In genomic region chr15:67542462-67543347, GRCh38 we compare ENCODE assay signal across 8 cellular contexts. TPM values are rescaled to one million over a fixed set of nuclear protein-coding genes. Genes with fewer than 3 reads are reported as not detected.
DNase-seq lines count a peak whose midpoint lies in the region; ATAC-seq and TF ChIP-seq lines count a peak whose summit lies in the region.

TSS of gene MAP2K5 (plus strand) at chr15:67542703. CDS start at chr15:67543336, 633 bp downstream.

- peak within 1 kb of the TSS; percentile 18 to 84 (median 50) for H3K4me3 ChIP-seq in adrenal gland
- peak within 1 kb of the TSS; percentile 78 to 80 for H3K4me3 ChIP-seq in prostate gland
- H3K4me3 ChIP-seq in upper lobe of left lung, result peak within 1 kb of the TSS; percentile 40 to 89 (median 86)

- intact Hi-C loops in T-helper 1 cell treated with Interleukin-12 subunit alpha and Interleukin-12 subunit beta and Interleukin-4 antibody, amounts not matched to agents 30 ng/mL and 1 ng/mL, for 36 hours (cut with micrococcal nuclease), result loop anchor here (1.0 to 5.0 kb wide), 5 partner anchors 21 to 735 kb away; partner anchors contain the start of genes C15orf61, FEM1B and RNU6-1
- intact Hi-C loops in adrenal gland (cut with DNase I), result no loop called here
- intact Hi-C loops in left ventricle myocardium superior (cut with micrococcal nuclease), result no loop called here
- intact Hi-C loops in prostate gland (cut with DNase I), result loop anchor here (10.0 kb wide), 1 partner anchor 292 kb away; no protein-coding TSS in a partner anchor

- TF ChIP-seq CTCF in adrenal gland (IDR thresholded peaks at IDR 0.05) (no peak), prostate gland (IDR thresholded peaks at IDR 0.05) (peak in 1 of 4 experiments; percentile 22), upper lobe of left lung (IDR thresholded peaks at IDR 0.05) (peak in 1 of 6 experiments; percentile 9)

- H3K4me1 ChIP-seq in adrenal gland (replicated peaks in 1 of 2), result peaks cover 12 to 21% of the 10 kb centered on the region in 2 donors
- H3K4me1 ChIP-seq in prostate gland (replicated peaks), result peaks cover 4% of the 10 kb centered on the region
- H3K4me1 ChIP-seq in upper lobe of left lung, result peaks cover 12 to 29% (median 19%) of the 10 kb centered on the region in 4 donors

- DNase-seq in CD1c-positive myeloid dendritic cell (ENCODE audit: extremely low spot score) (peak; percentile 93), MV-4-11 (lab: John Stamatoyannopoulos, UW) (peak; percentile 65), adrenal gland (peak; percentile 83 to 91 (median 88)), left ventricle myocardium superior (peak; percentile 94), prostate gland (ENCODE audit: low spot score) (peak; percentile 81), upper lobe of left lung (peak; percentile 91 to 97)

- no peaks in the 10 kb centered on the region for H3K9me3 ChIP-seq in adrenal gland (replicated peaks in 1 of 3)
- H3K9me3 ChIP-seq in prostate gland, result no peaks in the 10 kb centered on the region
- H3K9me3 ChIP-seq in upper lobe of left lung, result no peaks in the 10 kb centered on the region

- ATAC-seq in GM21528 (IDR thresholded peaks at IDR 0.05; ENCODE audit: low FRiP score, unreplicated experiment) (peak; percentile 44), left ventricle myocardium superior (peak; percentile 98), upper lobe of left lung (ENCODE audit: low FRiP score in 2 of 2) (peak; percentile 92 to 96)

- WGBS in adrenal gland, 4 donors, result 0 to 1% (median 1%) methylated on average over 18 to 88 of the region's 88 CpGs
- under 1% methylated on average over 79 of the region's 88 CpGs for WGBS in prostate gland
- WGBS in upper lobe of left lung, 2 donors, result 0% methylated on average over 34 to 48 of the region's 88 CpGs

- H3K27ac ChIP-seq in adrenal gland (peak within 1 kb of the TSS; percentile 61 to 89 (median 85)), prostate gland (peak within 1 kb of the TSS; percentile 75 to 81), upper lobe of left lung (peak within 1 kb of the TSS; percentile 83 to 90 (median 86))

- H3K27me3 ChIP-seq in adrenal gland, result no peaks in the 10 kb centered on the region
- no peaks in the 10 kb centered on the region for H3K27me3 ChIP-seq in prostate gland (replicated peaks; ENCODE audit: insufficient read depth)
- H3K27me3 ChIP-seq in upper lobe of left lung, result no peaks in the 10 kb centered on the region

- H3K36me3 ChIP-seq in adrenal gland (replicated peaks in 1 of 2) (no peaks in the 10 kb centered on the region), prostate gland (no peaks in the 10 kb centered on the region), upper lobe of left lung (peaks cover 0 to 7% (median 0%) of the 10 kb centered on the region in 4 donors)

- TF ChIP-seq EP300 in upper lobe of left lung (IDR thresholded peaks at IDR 0.05), result peak in 1 of 4 donors; percentile 12

- peak; percentile 63 to 79 for TF ChIP-seq POLR2A in adrenal gland (IDR thresholded peaks at IDR 0.05)
- TF ChIP-seq POLR2A in prostate gland (IDR thresholded peaks at IDR 0.05), result peak; percentile 51
- peak in 2 of 4 donors; percentile 58 to 81 for TF ChIP-seq POLR2A in upper lobe of left lung (IDR thresholded peaks at IDR 0.05)

RNA-seq across cellular contexts. Expression of gene MAP2K5, which starts in this region (rescaled TPM):
- total RNA-seq in T-helper 1 cell treated with Interleukin-12 subunit alpha and Interleukin-12 subunit beta and Interleukin-4 antibody, amounts not matched to agents 30 ng/mL and 1 ng/mL, for 36 hours, result 20.4 and 21.2 TPM in 2 replicates
- total RNA-seq in adrenal gland (10 to 100 TPM; 12.5 to 33.8 (median 19.3) TPM), left ventricle myocardium superior (22.0 TPM), prostate gland (10 to 100 TPM; 10.7 to 15.7 TPM), upper lobe of left lung (10 to 100 TPM in 5 of 6 donors, 1 to 10 TPM in 1; 7.8 to 25.6 (median 16.0) TPM)
- polyA plus RNA-seq in adrenal gland, result 10 to 100 TPM; 10.3 to 32.0 (median 13.0) TPM

Comparison
In these comparisons a context has a peak if more than half of its experiments do, and no peak if none do; other contexts are left out.
1. Peak in every context shown above with its lines: DNase-seq, ATAC-seq, H3K4me3 ChIP-seq and H3K27ac ChIP-seq.
2. ATAC-seq: peak in every context shown above with its lines; median percentile 98 in left ventricle myocardium superior; 94 in upper lobe of left lung; 44 in GM21528.
3. intact Hi-C loops: an anchor here in T-helper 1 cell treated with Interleukin-12 subunit alpha and Interleukin-12 subunit beta and Interleukin-4 antibody, amounts not matched to agents 30 ng/mL and 1 ng/mL, for 36 hours (1.0 to 5.0 kb wide) and prostate gland (10.0 kb wide); none called in adrenal gland and left ventricle myocardium superior.